ENCODE assay signal across 12 cellular contexts in the genomic region with DNA sequence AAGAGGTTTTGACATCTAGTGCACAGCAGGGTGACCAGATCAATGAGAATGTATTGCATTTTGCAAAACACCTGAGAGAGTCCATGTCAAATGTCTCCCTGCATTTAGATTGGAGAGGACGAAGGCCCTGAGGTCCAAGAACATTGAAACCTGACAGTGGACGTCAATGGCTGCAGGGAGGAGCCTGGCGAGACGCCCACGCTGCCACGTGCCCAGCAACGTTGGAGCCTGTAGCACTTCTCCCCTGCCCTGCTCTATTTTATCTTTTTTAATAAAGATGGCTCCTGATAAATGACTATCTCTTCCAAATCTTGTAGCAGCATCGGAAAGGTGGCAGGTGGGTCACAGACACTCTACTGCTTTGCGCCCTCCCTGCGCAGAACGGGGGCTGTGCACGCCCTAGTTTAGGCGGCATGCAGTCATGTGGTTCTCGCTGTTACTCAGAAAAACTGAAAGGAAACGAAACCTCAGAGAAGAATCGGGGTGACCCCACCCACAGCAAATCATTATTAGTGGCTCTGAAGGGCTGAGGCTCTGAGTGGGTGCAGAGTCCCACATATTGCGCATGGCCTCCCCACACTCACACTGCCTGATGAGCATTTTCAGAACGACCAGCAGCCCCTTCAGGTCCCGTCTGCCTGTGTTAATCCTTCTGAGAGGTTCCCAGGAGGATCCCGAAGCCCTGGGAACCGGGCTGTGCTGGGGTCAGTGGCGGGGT.
"Had no signal": no experiment of that assay in that cellular context is flagged by ENCODE, and none has a peak within 500 bp of the region (broad histone marks: within the 10 kb centered on the region; RNA-seq: fewer than 3 reads in every experiment).

No MANE protein-coding gene starts in this region.

- H3K4me1 Mint-ChIP-seq: activated CD4-positive, alpha-beta T cell treated with anti-CD3 and anti-CD28 coated beads for 36 hours had no signal

- H3K9me3 Mint-ChIP-seq: activated naive CD4-positive, alpha-beta T cell treated with anti-CD3 and anti-CD28 coated beads for 36 hours had no signal

- H3K36me3 ChIP-seq: adrenal gland, gastrocnemius medialis, stomach, thoracic aorta had no signal

- H3K4me3 Mint-ChIP-seq: activated CD4-positive, alpha-beta T cell treated with anti-CD3 and anti-CD28 coated beads for 36 hours; activated naive CD4-positive, alpha-beta T cell treated with anti-CD3 and anti-CD28 coated beads for 36 hours had no signal

- H3K4me3 ChIP-seq: adrenal gland, coronary artery, gastrocnemius medialis, stomach, thoracic aorta had no signal

- H3K27ac Mint-ChIP-seq: activated CD4-positive, alpha-beta T cell treated with anti-CD3 and anti-CD28 coated beads for 36 hours; activated naive CD4-positive, alpha-beta T cell treated with anti-CD3 and anti-CD28 coated beads for 36 hours had no signal

- H3K9me3 ChIP-seq: adrenal gland, gastrocnemius medialis, stomach, thoracic aorta had no signal

- DNase-seq: activated CD4-positive, alpha-beta T cell treated with anti-CD3 and anti-CD28 coated beads for 36 hours; activated naive CD4-positive, alpha-beta T cell treated with anti-CD3 and anti-CD28 coated beads for 36 hours; activated T-cell treated with anti-CD3 and anti-CD28 coated beads, Interleukin-2, amount 50 U/mL, for 48 hours; adrenal gland; effector CD4-positive, alpha-beta T cell; gastrocnemius medialis; left ventricle myocardium superior; stimulated activated CD4-positive, alpha-beta T cell treated with anti-CD3 and anti-CD28 coated beads, Interleukin-4, amount 100 ng/mL, for 1 hour; stomach; T-helper 9 cell had no signal

- H3K27me3 ChIP-seq: adrenal gland, gastrocnemius medialis had no signal

- H3K27me3 Mint-ChIP-seq: activated CD4-positive, alpha-beta T cell treated with anti-CD3 and anti-CD28 coated beads for 36 hours had no signal

- H3K4me1 ChIP-seq: adrenal gland, gastrocnemius medialis, stomach had no signal

- H3K27ac ChIP-seq: adrenal gland, coronary artery, gastrocnemius medialis, stomach, thoracic aorta had no signal

- ATAC-seq: activated CD4-positive, alpha-beta T cell treated with anti-CD3 and anti-CD28 coated beads for 36 hours; gastrocnemius medialis; left ventricle myocardium superior had no signal
